11 cellular contexts compared by ENCODE assay signal in the genomic region with DNA sequence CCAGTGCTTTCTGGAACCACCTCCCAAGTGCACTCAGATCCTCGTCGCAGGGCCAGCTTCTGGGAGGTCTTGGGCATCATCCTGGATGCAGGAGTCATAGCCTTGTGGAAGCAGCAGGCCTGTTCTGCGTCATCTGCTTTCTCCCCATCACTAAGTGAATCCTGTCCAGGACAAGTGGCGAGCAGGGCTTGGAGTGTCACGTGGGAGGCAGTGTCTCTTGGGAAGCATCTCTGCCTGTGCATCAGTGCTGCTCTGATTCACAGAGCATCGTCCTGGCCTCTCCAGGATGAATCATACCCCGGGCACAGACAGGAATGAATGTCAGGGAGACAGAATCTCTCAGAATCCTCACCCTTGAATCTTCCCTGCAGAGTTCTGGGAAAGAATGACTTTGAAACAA. TPM values are rescaled to one million over a fixed set of nuclear protein-coding genes. Genes with fewer than 3 reads are reported as not detected.
DNase-seq lines count a peak whose midpoint lies in the region; ATAC-seq and TF ChIP-seq lines count a peak whose summit lies in the region.
"Had no signal": no experiment of that assay in that cellular context is flagged by ENCODE, and none has a peak within 500 bp of the region (broad histone marks: within the 10 kb centered on the region; RNA-seq: fewer than 3 reads in every experiment).

No MANE protein-coding gene starts in this region.

- H4K20me1 ChIP-seq in OCI-LY3 (ENCODE audit: insufficient read depth, low read length) (no peaks in the 10 kb centered on the region), fibroblast of lung (ENCODE audit: control insufficient read depth, extremely low read depth, insufficient read depth, low read length) (no peaks in the 10 kb centered on the region)

- H3K36me3 Mint-ChIP-seq in type B pancreatic cell, result no peaks in the 10 kb centered on the region

- H3K36me3 ChIP-seq in OCI-LY3 (replicated peaks; ENCODE audit: low read depth, low read length), result no peaks in the 10 kb centered on the region
- no peaks in the 10 kb centered on the region for H3K36me3 ChIP-seq in fibroblast of lung (ENCODE audit: control insufficient read depth, insufficient read depth, low read length)
- no peaks in the 10 kb centered on the region for H3K36me3 ChIP-seq in gastrocnemius medialis

- no peak for TF ChIP-seq POLR2A in gastrocnemius medialis (IDR thresholded peaks at IDR 0.05)

- no peak for TF ChIP-seq CTCF in OCI-LY3 (IDR thresholded peaks at IDR 0.05; ENCODE audit: low read depth, low read length)
- TF ChIP-seq CTCF in fibroblast of lung (conservative IDR thresholded peaks at IDR 0.05 in 1 of 2, IDR thresholded peaks at IDR 0.05 in 1 of 2; ENCODE audit: low read depth in 1 of 2, low read length in 2 of 2), result no peak
- TF ChIP-seq CTCF in type B pancreatic cell (conservative IDR thresholded peaks at IDR 0.05), result no peak
- TF ChIP-seq CTCF in gastrocnemius medialis (IDR thresholded peaks at IDR 0.05 in 4 of 5, conservative IDR thresholded peaks at IDR 0.05 in 1 of 5), result no peak

- H3K27ac ChIP-seq in OCI-LY3 (ENCODE audit: low read length) (no peak overlapping the region), fibroblast of lung (ENCODE audit: insufficient read depth, low read length) (peak overlapping the region; percentile 56), gastrocnemius medialis (no peak overlapping the region)

- H3K9me3 Mint-ChIP-seq in type B pancreatic cell, result no peaks in the 10 kb centered on the region
- no peaks in the 10 kb centered on the region for H3K9me3 Mint-ChIP-seq in stimulated activated naive CD8-positive, alpha-beta T cell treated with anti-CD3 and anti-CD28 coated beads, Interleukin-15, amount 100 ng/mL, for 72 hours

- peaks cover 3% of the 10 kb centered on the region for H3K27me3 Mint-ChIP-seq in type B pancreatic cell
- H3K27me3 Mint-ChIP-seq in stimulated activated naive CD8-positive, alpha-beta T cell treated with anti-CD3 and anti-CD28 coated beads, Interleukin-15, amount 100 ng/mL, for 72 hours, result no peaks in the 10 kb centered on the region

- H2AFZ ChIP-seq in OCI-LY3 (ENCODE audit: low read depth, low read length) (no peak overlapping the region), fibroblast of lung (ENCODE audit: low read length) (no peak overlapping the region)

- DNase-seq in AG20443 (ENCODE audit: low spot score) (peak; percentile 95), fibroblast of lung (ENCODE audit: low read depth in 2 of 2) (peak; percentile 19 to 84), myocyte (ENCODE audit: low read depth) (peak; percentile 1), type B pancreatic cell (ENCODE audit: extremely low spot score, unreplicated experiment) (no peak), gastrocnemius medialis (no peak)
- DNase-seq in stimulated activated naive CD8-positive, alpha-beta T cell treated with anti-CD3 and anti-CD28 coated beads, Interleukin-15, amount 100 ng/mL, for 72 hours, result no peak
- no peak for DNase-seq in activated CD4-positive, CD25-positive, alpha-beta regulatory T cell treated with anti-CD3 and anti-CD28 coated beads, Interleukin-2, amount 50 U/mL, for 72 hours
- DNase-seq: Caco-2, SW 1271 had no signal

- in situ Hi-C loops in gastrocnemius medialis (cut with MboI; ENCODE audit: low sequenced_read_pairs in 4 of 4), result no loop called here

- H3K27me3 ChIP-seq in OCI-LY3 (ENCODE audit: low read depth, low read length) (peaks cover 13% of the 10 kb centered on the region), fibroblast of lung (ENCODE audit: control insufficient read depth, insufficient read depth, low read length) (no peaks in the 10 kb centered on the region), gastrocnemius medialis (no peaks in the 10 kb centered on the region)

- H3K4me1 Mint-ChIP-seq in type B pancreatic cell (ENCODE audit: unreplicated experiment), result peaks cover 23% of the 10 kb centered on the region
- no peaks in the 10 kb centered on the region for H3K4me1 Mint-ChIP-seq in stimulated activated naive CD8-positive, alpha-beta T cell treated with anti-CD3 and anti-CD28 coated beads, Interleukin-15, amount 100 ng/mL, for 72 hours

- H3K4me1 ChIP-seq in OCI-LY3 (ENCODE audit: low read length) (peaks cover 57% of the 10 kb centered on the region), fibroblast of lung (ENCODE audit: control insufficient read depth, extremely low read depth, insufficient read depth, low read length) (peaks cover 2% of the 10 kb centered on the region), gastrocnemius medialis (no peaks in the 10 kb centered on the region)
- H3K4me1 ChIP-seq: Caco-2 had no signal

- ATAC-seq in stimulated activated naive CD8-positive, alpha-beta T cell treated with anti-CD3 and anti-CD28 coated beads, Interleukin-15, amount 100 ng/mL, for 72 hours, result no peak
- ATAC-seq in gastrocnemius medialis, result no peak

- no peak overlapping the region for H3K4me3 ChIP-seq in OCI-LY3 (ENCODE audit: low read length)
- H3K4me3 ChIP-seq in fibroblast of lung (replicated peaks in 1 of 4; ENCODE audit: control extremely low read depth in 1 of 4, insufficient read depth in 1 of 4, low read depth in 3 of 4, low read length in 4 of 4), result no peak overlapping the region
- no peak overlapping the region for H3K4me3 ChIP-seq in gastrocnemius medialis

- intact Hi-C loops in gastrocnemius medialis (cut with DNase I; ENCODE audit: low total_unique reads), result no loop called here

- H3K27ac Mint-ChIP-seq in type B pancreatic cell, result no peak overlapping the region
- H3K27ac Mint-ChIP-seq in stimulated activated naive CD8-positive, alpha-beta T cell treated with anti-CD3 and anti-CD28 coated beads, Interleukin-15, amount 100 ng/mL, for 72 hours, result no peak overlapping the region

- H3K9ac ChIP-seq in OCI-LY3 (ENCODE audit: low read length), result no peak overlapping the region
- H3K9ac ChIP-seq in fibroblast of lung (ENCODE audit: insufficient read depth, low read length), result no peak overlapping the region

- H3K4me3 Mint-ChIP-seq in type B pancreatic cell, result no peak overlapping the region
- H3K4me3 Mint-ChIP-seq in stimulated activated naive CD8-positive, alpha-beta T cell treated with anti-CD3 and anti-CD28 coated beads, Interleukin-15, amount 100 ng/mL, for 72 hours, result no peak overlapping the region

- H3K9me3 ChIP-seq in OCI-LY3 (ENCODE audit: insufficient read depth, low read length), result no peaks in the 10 kb centered on the region
- no peaks in the 10 kb centered on the region for H3K9me3 ChIP-seq in fibroblast of lung (ENCODE audit: control insufficient read depth, insufficient read depth, low read depth, low read length)
- no peaks in the 10 kb centered on the region for H3K9me3 ChIP-seq in gastrocnemius medialis
- H3K9me3 ChIP-seq: Caco-2 had no signal

- H3K4me2 ChIP-seq in OCI-LY3 (ENCODE audit: low read length), result peak overlapping the region; percentile 36
- no peak overlapping the region for H3K4me2 ChIP-seq in fibroblast of lung (ENCODE audit: extremely low read depth, insufficient read depth, low read length)

- no peaks in the 10 kb centered on the region for H3K79me2 ChIP-seq in OCI-LY3 (ENCODE audit: low read length)
- no peaks in the 10 kb centered on the region for H3K79me2 ChIP-seq in fibroblast of lung (ENCODE audit: control insufficient read depth, insufficient read depth, low read length)

RNA-seq across cellular contexts. Expression of a gene that starts 32.8 kb away (rescaled TPM):
- 0.17 and 0.51 TPM in 2 replicates for total RNA-seq in fibroblast of lung
- 0.02 and 0.08 TPM in 2 replicates for polyA plus RNA-seq in fibroblast of lung
- 0.10 TPM in 1 of 2 replicates, not detected in the other for polyA plus RNA-seq in fibroblast of lung (2012)
- not detected in 2 replicates for polyA minus RNA-seq in fibroblast of lung (ENCODE audit: low replicate concordance)
- total RNA-seq in myocyte, result not detected in 2 replicates
- polyA plus RNA-seq in myocyte (2012), result not detected
- 4.1 and 4.3 TPM in 2 replicates for total RNA-seq in type B pancreatic cell (ENCODE audit: low replicate concordance)
- total RNA-seq in gastrocnemius medialis, result 1 to 10 TPM in 1 of 4 donors, under 1 TPM in 2, not detected in 1; 0.20 to 1.3 (median 0.66) TPM
- total RNA-seq: Caco-2, endothelial cell of umbilical vein had no signal
- polyA plus RNA-seq: endothelial cell of umbilical vein had no signal

Comparison
In these comparisons a context has a peak if more than half of its experiments do, and no peak if none do; other contexts are left out.
1. DNase-seq: peak in AG20443 (single experiment), fibroblast of lung (2 of 2) and myocyte (single experiment); none in type B pancreatic cell (single experiment), stimulated activated naive CD8-positive, alpha-beta T cell treated with anti-CD3 and anti-CD28 coated beads, Interleukin-15, amount 100 ng/mL, for 72 hours (0 of 2), activated CD4-positive, CD25-positive, alpha-beta regulatory T cell treated with anti-CD3 and anti-CD28 coated beads, Interleukin-2, amount 50 U/mL, for 72 hours (single experiment) and gastrocnemius medialis (0 of 2).